ENCODE assay signal across 11 cellular contexts in genomic region chr16:56262148-56262878, GRCh38.
DNase-seq lines count a peak whose midpoint lies in the region; ATAC-seq and TF ChIP-seq lines count a peak whose summit lies in the region.
"Had no signal": no experiment of that assay in that cellular context is flagged by ENCODE, and none has a peak within 500 bp of the region (broad histone marks: within the 10 kb centered on the region; RNA-seq: fewer than 3 reads in every experiment).

No MANE protein-coding gene starts in this region.

- H3K4me3 ChIP-seq in skin epidermis (no peak overlapping the region), esophagus muscularis mucosa (no peak overlapping the region)
- H3K4me3 ChIP-seq: adrenal gland had no signal

- no peaks in the 10 kb centered on the region for H3K27me3 ChIP-seq in esophagus muscularis mucosa
- H3K27me3 ChIP-seq: adrenal gland had no signal

- H3K9me3 ChIP-seq in esophagus muscularis mucosa, result no peaks in the 10 kb centered on the region
- H3K9me3 ChIP-seq: adrenal gland had no signal

- ATAC-seq in GM21367 (IDR thresholded peaks at IDR 0.05; ENCODE audit: unreplicated experiment) (no peak), HG02970 (IDR thresholded peaks at IDR 0.05; ENCODE audit: low FRiP score, unreplicated experiment) (no peak)

- WGBS in esophagus muscularis mucosa, result 64% methylated on average over 10 of the region's 10 CpGs

- H3K36me3 Mint-ChIP-seq in activated naive CD8-positive, alpha-beta T cell, result no peaks in the 10 kb centered on the region

- H3K4me1 ChIP-seq in esophagus muscularis mucosa, result peaks cover 8 to 22% (median 13%) of the 10 kb centered on the region in 4 donors
- H3K4me1 ChIP-seq: adrenal gland had no signal

- H3K36me3 ChIP-seq in esophagus muscularis mucosa, result no peaks in the 10 kb centered on the region
- H3K36me3 ChIP-seq: adrenal gland had no signal

- no peaks in the 10 kb centered on the region for H3K9me3 Mint-ChIP-seq in activated naive CD8-positive, alpha-beta T cell (ENCODE audit: low read depth)
- H3K9me3 Mint-ChIP-seq: H9 had no signal

- H3K27me3 Mint-ChIP-seq in activated naive CD8-positive, alpha-beta T cell, result no peaks in the 10 kb centered on the region

- DNase-seq in COLO668 (lab: John Stamatoyannopoulos, UW; ENCODE audit: unreplicated experiment) (peak; percentile 37), SK-N-DZ (ENCODE audit: low spot score) (peak; percentile 45), esophagus muscularis mucosa (ENCODE audit: extremely low spot score) (no peak), HuH-7 (ENCODE audit: low spot score) (no peak)
- DNase-seq: H9, NCI-H1436 had no signal

- no peak for TF ChIP-seq CTCF in esophagus muscularis mucosa (IDR thresholded peaks at IDR 0.05)

- TF ChIP-seq EP300 in esophagus muscularis mucosa (IDR thresholded peaks at IDR 0.05), result no peak

- H3K4me1 Mint-ChIP-seq in activated naive CD8-positive, alpha-beta T cell (ENCODE audit: low read depth), result peaks cover 19% of the 10 kb centered on the region

- intact Hi-C loops in esophagus muscularis mucosa (cut with DNase I), result no loop called here

- no peak for TF ChIP-seq POLR2A in esophagus muscularis mucosa (IDR thresholded peaks at IDR 0.05; ENCODE audit: low read depth)

- H3K27ac ChIP-seq in skin epidermis, result peak overlapping the region in 11 of 21 experiments; percentile 25 to 86 (median 63)
- H3K27ac ChIP-seq in esophagus muscularis mucosa (replicated peaks in 1 of 4), result no peak overlapping the region
- H3K27ac ChIP-seq: adrenal gland had no signal

- H3K27ac Mint-ChIP-seq in activated naive CD8-positive, alpha-beta T cell, result no peak overlapping the region
- H3K27ac Mint-ChIP-seq: H9 had no signal

- peak overlapping the region; percentile 22 for H3K4me3 Mint-ChIP-seq in activated naive CD8-positive, alpha-beta T cell
- H3K4me3 Mint-ChIP-seq: H9 had no signal

Comparison
In these comparisons a context has a peak if more than half of its experiments do, and no peak if none do; other contexts are left out.
1. DNase-seq: peak in COLO668 (single experiment) and SK-N-DZ (single experiment); none in esophagus muscularis mucosa (single experiment) and HuH-7 (single experiment).
2. H3K27ac ChIP-seq: peak in skin epidermis (11 of 21); none in esophagus muscularis mucosa (0 of 4).